ENCODE assay signal across 13 cellular contexts in the genomic region with DNA sequence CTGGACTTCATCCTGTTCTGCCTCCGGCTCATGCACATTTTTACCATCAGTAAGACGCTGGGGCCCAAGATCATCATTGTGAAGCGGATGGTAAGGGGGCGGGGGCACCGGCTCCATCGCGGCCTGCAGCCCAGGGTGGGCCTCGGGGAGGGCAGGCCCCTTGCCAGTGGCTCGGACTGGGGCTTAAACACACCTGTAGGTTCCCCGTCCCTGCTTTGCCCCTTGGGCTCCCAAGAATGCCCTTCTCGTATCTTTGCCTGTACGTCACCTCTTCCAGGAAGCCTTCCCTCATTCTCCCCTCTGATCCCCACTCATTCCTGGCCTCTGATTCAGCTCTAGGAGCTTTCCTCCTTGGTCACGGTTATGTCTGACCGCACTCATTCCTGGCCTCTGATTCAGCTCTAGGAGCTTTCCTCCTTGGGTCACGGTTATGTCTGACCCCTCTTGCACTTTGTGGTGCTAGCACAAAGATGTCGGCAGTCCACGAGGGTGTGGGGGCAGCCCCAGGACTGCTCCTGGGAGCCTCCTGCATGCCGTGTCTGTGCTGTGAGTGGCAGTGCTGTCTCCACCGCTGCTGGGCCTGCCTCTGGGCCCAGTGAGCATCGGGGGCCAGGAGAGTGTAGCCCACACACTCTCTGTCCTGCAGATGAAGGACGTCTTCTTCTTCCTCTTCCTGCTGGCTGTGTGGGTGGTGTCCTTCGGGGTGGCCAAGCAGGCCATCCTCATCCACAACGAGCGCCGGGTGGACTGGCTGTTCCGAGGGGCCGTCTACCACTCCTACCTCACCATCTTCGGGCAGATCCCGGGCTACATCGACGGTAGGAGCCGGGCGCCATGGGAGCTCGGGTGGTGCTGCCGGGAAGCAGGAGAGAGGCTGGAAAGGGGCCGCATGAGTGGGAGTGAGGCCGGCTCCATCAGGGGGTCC. TPM values are rescaled to one million over a fixed set of nuclear protein-coding genes. Genes with fewer than 3 reads are reported as not detected.
DNase-seq lines count a peak whose midpoint lies in the region; ATAC-seq and TF ChIP-seq lines count a peak whose summit lies in the region.
"Had no signal": no experiment of that assay in that cellular context is flagged by ENCODE, and none has a peak within 500 bp of the region (broad histone marks: within the 10 kb centered on the region; RNA-seq: fewer than 3 reads in every experiment).

No MANE protein-coding gene starts in this region.

- peaks cover 3% of the 10 kb centered on the region for H3K4me1 Mint-ChIP-seq in CD8-positive, alpha-beta T cell (ENCODE audit: low read depth)

- in situ Hi-C loops in KBM-7 (cut with MboI; ENCODE audit: low pct_unique_long_range_greater_than_20kb, low sequenced_read_pairs), result no loop called here

- no peaks in the 10 kb centered on the region for H3K36me3 ChIP-seq in CD8-positive, alpha-beta T cell (ENCODE audit: insufficient read depth, low read length)
- H3K36me3 ChIP-seq in neutrophil, result peaks cover 78% of the 10 kb centered on the region
- H3K36me3 ChIP-seq: adrenal gland had no signal

- CTCF ChIA-PET in CD8-positive, alpha-beta T cell (lab: Charles Lee), result no interaction called here

- POLR2A ChIA-PET in CD8-positive, alpha-beta T cell (lab: Charles Lee), result no interaction called here

- no peaks in the 10 kb centered on the region for H3K9me3 Mint-ChIP-seq in CD8-positive, alpha-beta T cell
- H3K9me3 Mint-ChIP-seq: activated T-cell treated with anti-CD3 and anti-CD28 coated beads, Interleukin-2, amount 50 U/mL, for 4 hours had no signal

- H3K4me3 Mint-ChIP-seq in CD8-positive, alpha-beta T cell, result no peak overlapping the region
- H3K4me3 Mint-ChIP-seq: activated T-cell treated with anti-CD3 and anti-CD28 coated beads, Interleukin-2, amount 50 U/mL, for 4 hours had no signal

- H3K27me3 ChIP-seq in CD8-positive, alpha-beta T cell (ENCODE audit: insufficient read depth, low read length), result no peaks in the 10 kb centered on the region
- H3K27me3 ChIP-seq in neutrophil, result no peaks in the 10 kb centered on the region
- H3K27me3 ChIP-seq: adrenal gland had no signal

- intact Hi-C loops in CD8-positive, alpha-beta T cell (cut with DNase I, micrococcal nuclease), result no loop called here

- ATAC-seq in CD8-positive, alpha-beta T cell, result no peak
- ATAC-seq: activated T-cell treated with anti-CD3 and anti-CD28 coated beads, Interleukin-2, amount 50 U/mL, for 4 hours had no signal

- no peak for TF ChIP-seq CTCF in CD8-positive, alpha-beta T cell (IDR thresholded peaks at IDR 0.05)
- no peak for TF ChIP-seq CTCF in neutrophil (IDR thresholded peaks at IDR 0.05)

- DNase-seq in CD8-positive, alpha-beta T cell, result peak in 1 of 7 experiments; percentile 35
- DNase-seq in HCEC 1CT, result peak; percentile 41
- peak; percentile 64 for DNase-seq in amniotic epithelial cell (ENCODE audit: low read depth)
- DNase-seq in KBM-7, result no peak
- DNase-seq in NCI-H748 (lab: John Stamatoyannopoulos, UW; ENCODE audit: unreplicated experiment), result no peak
- DNase-seq in AG08396 (ENCODE audit: low spot score), result no peak
- DNase-seq in dermis blood vessel endothelial cell, result no peak
- DNase-seq: activated T-cell treated with anti-CD3 and anti-CD28 coated beads, Interleukin-2, amount 50 U/mL, for 4 hours; GF-D8; NCI-H2081; NCI-H69 had no signal

- no peaks in the 10 kb centered on the region for H3K9me3 ChIP-seq in CD8-positive, alpha-beta T cell (ENCODE audit: low read length)
- no peaks in the 10 kb centered on the region for H3K9me3 ChIP-seq in neutrophil
- H3K9me3 ChIP-seq: adrenal gland had no signal

- H3K27ac Mint-ChIP-seq in CD8-positive, alpha-beta T cell, result peak overlapping the region; percentile 57

- no peak overlapping the region for H3K27ac ChIP-seq in CD8-positive, alpha-beta T cell (ENCODE audit: low read depth, low read length)
- H3K27ac ChIP-seq in neutrophil, result peak overlapping the region; percentile 57
- H3K27ac ChIP-seq: adrenal gland had no signal

- peaks cover 2% of the 10 kb centered on the region for H3K36me3 Mint-ChIP-seq in CD8-positive, alpha-beta T cell

- H3K4me1 ChIP-seq in CD8-positive, alpha-beta T cell (ENCODE audit: insufficient read depth, low read length), result peaks cover 3% of the 10 kb centered on the region
- H3K4me1 ChIP-seq in neutrophil (ENCODE audit: control insufficient read depth in 1 of 2, insufficient read depth in 1 of 2, low read depth in 1 of 2, low read length in 1 of 2), result no peaks in the 10 kb centered on the region
- H3K4me1 ChIP-seq: adrenal gland had no signal

- no peak overlapping the region for H3K4me3 ChIP-seq in CD8-positive, alpha-beta T cell (ENCODE audit: low read depth, low read length)
- no peak overlapping the region for H3K4me3 ChIP-seq in neutrophil (ENCODE audit: low read depth in 1 of 2, low read length in 1 of 2)
- H3K4me3 ChIP-seq: adrenal gland had no signal

- no peaks in the 10 kb centered on the region for H3K27me3 Mint-ChIP-seq in CD8-positive, alpha-beta T cell (ENCODE audit: low read depth)

RNA-seq across cellular contexts. Expression of gene LRRC3, which starts 49.1 kb away (rescaled TPM):
- under 1 TPM; 0.39 to 0.68 TPM for total RNA-seq in CD8-positive, alpha-beta T cell
- 1.9 and 2.1 TPM in 2 replicates for total RNA-seq in dermis blood vessel endothelial cell

RNA-seq across cellular contexts. Expression of gene TRPM2, which starts 52.8 kb away (rescaled TPM):
- total RNA-seq in CD8-positive, alpha-beta T cell, result 1 to 10 TPM; 1.2 to 2.0 TPM
- total RNA-seq in dermis blood vessel endothelial cell, result 1.8 and 3.2 TPM in 2 replicates

Comparison
In these comparisons a context has a peak if more than half of its experiments do, and no peak if none do; other contexts are left out.
1. DNase-seq: peak in HCEC 1CT (single experiment) and amniotic epithelial cell (single experiment); none in KBM-7 (single experiment), NCI-H748 (single experiment), AG08396 (single experiment) and dermis blood vessel endothelial cell (single experiment).